Comparison of ENCODE assay signal across 8 cellular contexts in the genomic region with DNA sequence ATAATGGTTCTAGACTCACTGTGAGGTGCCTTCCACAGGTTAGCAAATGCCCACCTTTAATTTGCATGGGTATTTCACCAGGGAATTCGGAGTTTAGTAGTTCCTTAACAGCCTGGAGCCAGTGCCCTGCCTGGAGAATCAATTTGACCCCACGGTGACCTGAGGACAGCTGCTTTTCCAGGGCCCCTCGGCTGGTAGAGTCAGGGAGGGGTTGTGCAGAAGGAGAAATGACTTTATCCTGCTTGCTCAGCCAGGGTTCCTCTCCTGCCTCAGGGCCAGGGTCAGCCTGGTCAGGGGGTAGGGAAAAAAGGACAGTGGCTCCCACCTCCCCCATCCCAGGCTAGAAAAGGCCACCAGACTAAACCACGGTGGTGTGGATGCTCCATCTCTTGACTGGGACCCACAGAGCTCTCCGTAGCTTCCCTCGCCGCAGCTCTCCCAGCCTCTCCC. TPM values are rescaled to one million over a fixed set of nuclear protein-coding genes. Genes with fewer than 3 reads are reported as not detected.
A peak's percentile ranks its signal among the peaks of the same experiment; 100 is the strongest.
DNase-seq lines count a peak whose midpoint lies in the region; ATAC-seq and TF ChIP-seq lines count a peak whose summit lies in the region.

No MANE protein-coding gene starts in this region.

- DNase-seq in activated naive CD4-positive, alpha-beta T cell treated with anti-CD3 and anti-CD28 coated beads, Interleukin-2, amount 10 ng/mL, durations not matched to agents 7 days and 5 days = no peak
- DNase-seq in activated naive CD4-positive, alpha-beta T cell treated with anti-CD3 and anti-CD28 coated beads, Interleukin-2, amount 50 U/mL, for 72 hours (ENCODE audit: low spot score in 2 of 2) = no peak
- DNase-seq in activated naive CD8-positive, alpha-beta T cell treated with anti-CD3 and anti-CD28 coated beads for 36 hours = no peak
- no peak for DNase-seq in tibial artery
- DNase-seq in NCI-H1436 treated with DMSO at 0.1 percent for 48 hours (lab: John Stamatoyannopoulos, UW) = no peak
- DNase-seq in NCI-H2107 (lab: John Stamatoyannopoulos, UW) = no peak
- DNase-seq in NCI-H510A treated with DMSO at 0.1 percent for 48 hours (lab: John Stamatoyannopoulos, UW) = no peak

- CTCF ChIA-PET in activated naive CD4-positive, alpha-beta T cell treated with anti-CD3 and anti-CD28 coated beads, Interleukin-2, amount 10 ng/mL, durations not matched to agents 7 days and 5 days (lab: Charles Lee) = interaction anchor here (1.0 to 4.1 kb wide), 16 partner anchors 8 to 82 kb away, joined by 3 to 43 read pairs (median 6); a partner anchor contains a TSS

- peaks cover under 1% of the 10 kb centered on the region for H3K36me3 Mint-ChIP-seq in activated naive CD4-positive, alpha-beta T cell treated with anti-CD3 and anti-CD28 coated beads, Interleukin-2, amount 10 ng/mL, durations not matched to agents 7 days and 5 days
- H3K36me3 Mint-ChIP-seq in activated naive CD4-positive, alpha-beta T cell treated with anti-CD3 and anti-CD28 coated beads, Interleukin-2, amount 50 U/mL, for 72 hours = no peaks in the 10 kb centered on the region
- H3K36me3 Mint-ChIP-seq in activated naive CD8-positive, alpha-beta T cell treated with anti-CD3 and anti-CD28 coated beads for 36 hours = no peaks in the 10 kb centered on the region

- H3K27ac ChIP-seq in layer of hippocampus (ENCODE audit: low read depth, low read length) (peak overlapping the region; percentile 66), tibial artery (peak overlapping the region; percentile 87 to 89)

- no peaks in the 10 kb centered on the region for H3K9me3 Mint-ChIP-seq in activated naive CD4-positive, alpha-beta T cell treated with anti-CD3 and anti-CD28 coated beads, Interleukin-2, amount 10 ng/mL, durations not matched to agents 7 days and 5 days
- H3K9me3 Mint-ChIP-seq in activated naive CD4-positive, alpha-beta T cell treated with anti-CD3 and anti-CD28 coated beads, Interleukin-2, amount 50 U/mL, for 72 hours = no peaks in the 10 kb centered on the region
- H3K9me3 Mint-ChIP-seq in activated naive CD8-positive, alpha-beta T cell treated with anti-CD3 and anti-CD28 coated beads for 36 hours = no peaks in the 10 kb centered on the region

- peak overlapping the region; percentile 60 to 62 for H3K4me3 ChIP-seq in tibial artery

- peaks cover 0 to 51% (median 26%) of the 10 kb centered on the region in 4 donors for H3K4me1 ChIP-seq in tibial artery

- peak overlapping the region; percentile 18 for H3K4me3 Mint-ChIP-seq in activated naive CD4-positive, alpha-beta T cell treated with anti-CD3 and anti-CD28 coated beads, Interleukin-2, amount 10 ng/mL, durations not matched to agents 7 days and 5 days
- peak overlapping the region; percentile 68 for H3K4me3 Mint-ChIP-seq in activated naive CD8-positive, alpha-beta T cell treated with anti-CD3 and anti-CD28 coated beads for 36 hours

- H3K9me3 ChIP-seq in tibial artery = no peaks in the 10 kb centered on the region

- no peak overlapping the region for H3K27ac Mint-ChIP-seq in activated naive CD4-positive, alpha-beta T cell treated with anti-CD3 and anti-CD28 coated beads, Interleukin-2, amount 10 ng/mL, durations not matched to agents 7 days and 5 days
- peak overlapping the region in 1 of 2 donors; percentile 69 for H3K27ac Mint-ChIP-seq in activated naive CD4-positive, alpha-beta T cell treated with anti-CD3 and anti-CD28 coated beads, Interleukin-2, amount 50 U/mL, for 72 hours
- peak overlapping the region; percentile 73 for H3K27ac Mint-ChIP-seq in activated naive CD8-positive, alpha-beta T cell treated with anti-CD3 and anti-CD28 coated beads for 36 hours

- no peaks in the 10 kb centered on the region for H3K36me3 ChIP-seq in tibial artery

- H3K27me3 ChIP-seq in layer of hippocampus (ENCODE audit: control insufficient read depth, insufficient read depth, low read length) (no peaks in the 10 kb centered on the region), tibial artery (no peaks in the 10 kb centered on the region)

- H3K27me3 Mint-ChIP-seq in activated naive CD4-positive, alpha-beta T cell treated with anti-CD3 and anti-CD28 coated beads, Interleukin-2, amount 10 ng/mL, durations not matched to agents 7 days and 5 days = peaks cover 31% of the 10 kb centered on the region
- H3K27me3 Mint-ChIP-seq in activated naive CD8-positive, alpha-beta T cell treated with anti-CD3 and anti-CD28 coated beads for 36 hours = no peaks in the 10 kb centered on the region

- ATAC-seq in activated naive CD4-positive, alpha-beta T cell treated with anti-CD3 and anti-CD28 coated beads, Interleukin-2, amount 50 U/mL, for 72 hours = no peak

- intact Hi-C loops in tibial artery (cut with DNase I; ENCODE audit: low total_unique reads) = loop anchor here (5.0 kb wide), 2 partner anchors 34 to 81 kb away; no protein-coding TSS in a partner anchor

- TF ChIP-seq CTCF in tibial artery (IDR thresholded peaks at IDR 0.05) = no peak

- peaks cover 50% of the 10 kb centered on the region for H3K4me1 Mint-ChIP-seq in activated naive CD4-positive, alpha-beta T cell treated with anti-CD3 and anti-CD28 coated beads, Interleukin-2, amount 10 ng/mL, durations not matched to agents 7 days and 5 days
- peaks cover 32% of the 10 kb centered on the region for H3K4me1 Mint-ChIP-seq in activated naive CD8-positive, alpha-beta T cell treated with anti-CD3 and anti-CD28 coated beads for 36 hours

RNA-seq across cellular contexts. Expression of a gene that starts 12.0 kb away (rescaled TPM):
- total RNA-seq in activated naive CD4-positive, alpha-beta T cell treated with anti-CD3 and anti-CD28 coated beads, Interleukin-2, amount 50 U/mL, for 72 hours = under 1 TPM in 1 of 2 donors, not detected in 1; 0.16 TPM
- total RNA-seq in activated naive CD8-positive, alpha-beta T cell treated with anti-CD3 and anti-CD28 coated beads for 36 hours = not detected

RNA-seq across cellular contexts. Expression of a gene that starts 12.2 kb away (rescaled TPM):
- total RNA-seq in activated naive CD4-positive, alpha-beta T cell treated with anti-CD3 and anti-CD28 coated beads, Interleukin-2, amount 50 U/mL, for 72 hours = 10 to 100 TPM; 12.9 to 16.3 TPM
- total RNA-seq in activated naive CD8-positive, alpha-beta T cell treated with anti-CD3 and anti-CD28 coated beads for 36 hours = 10 to 100 TPM; 43.9 to 45.8 TPM

RNA-seq across cellular contexts. Expression of a gene that starts 46.9 kb away (rescaled TPM):
- 1 to 10 TPM; 7.2 to 8.4 TPM for total RNA-seq in activated naive CD4-positive, alpha-beta T cell treated with anti-CD3 and anti-CD28 coated beads, Interleukin-2, amount 50 U/mL, for 72 hours
- 10 to 100 TPM; 12.1 to 13.2 TPM for total RNA-seq in activated naive CD8-positive, alpha-beta T cell treated with anti-CD3 and anti-CD28 coated beads for 36 hours
